ENCODE assay signal across 20 cellular contexts in the genomic region with DNA sequence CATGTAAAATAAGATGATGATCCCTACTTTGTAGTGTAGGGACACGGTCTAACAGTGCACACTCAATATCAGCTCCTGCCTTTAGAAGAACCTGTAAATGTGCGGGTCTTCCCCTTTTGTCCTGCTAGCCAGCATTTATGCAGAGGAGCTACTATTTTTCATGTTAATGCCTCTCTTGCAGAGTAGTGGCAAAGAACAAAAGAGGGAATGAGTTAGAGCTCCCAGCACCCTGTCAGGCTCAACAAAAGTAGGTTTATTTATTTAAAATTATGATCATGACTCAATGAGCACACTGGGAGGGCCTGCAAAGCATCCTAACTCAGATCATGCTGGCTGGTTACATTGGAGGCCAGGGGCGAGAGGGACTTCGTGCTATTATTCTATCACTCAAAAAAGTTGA.
"Had no signal": no experiment of that assay in that cellular context is flagged by ENCODE, and none has a peak within 500 bp of the region (broad histone marks: within the 10 kb centered on the region; RNA-seq: fewer than 3 reads in every experiment).

No MANE protein-coding gene starts in this region.

- H3K27ac ChIP-seq: ascending aorta, cardiac muscle cell, epithelial cell of prostate, left ventricle myocardium inferior, upper lobe of right lung had no signal

- H3K27me3 Mint-ChIP-seq: activated B cell treated with CpG ODN at 0.5 μM for 24 hours, memory B cell had no signal

- H3K9me3 ChIP-seq: ascending aorta, upper lobe of right lung had no signal

- ATAC-seq: activated CD8-positive, alpha-beta T cell treated with anti-CD3 and anti-CD28 coated beads, Interleukin-2, amount 10 ng/mL, durations not matched to agents 7 days and 5 days; activated T-cell treated with anti-CD3 and anti-CD28 coated beads, Interleukin-2, amount 50 U/mL, for 72 hours had no signal

- H3K27me3 ChIP-seq: ascending aorta, upper lobe of right lung had no signal

- H3K36me3 Mint-ChIP-seq: memory B cell had no signal

- H3K27ac Mint-ChIP-seq: activated B cell treated with CpG ODN at 0.5 μM for 24 hours; activated CD8-positive, alpha-beta T cell treated with anti-CD3 and anti-CD28 coated beads, Interleukin-2, amount 10 ng/mL, durations not matched to agents 7 days and 5 days; activated T-cell treated with anti-CD3 and anti-CD28 coated beads, Interleukin-2, amount 50 U/mL, for 72 hours; memory B cell; progenitor cell of endocrine pancreas; T-helper 2 cell treated with Interferon-gamma antibody and Interleukin-4, amounts not matched to agents 5 μg/mL and 100 μg/mL, for 36 hours had no signal

- H3K4me3 Mint-ChIP-seq: activated B cell treated with CpG ODN at 0.5 μM for 24 hours; activated CD8-positive, alpha-beta T cell treated with anti-CD3 and anti-CD28 coated beads, Interleukin-2, amount 10 ng/mL, durations not matched to agents 7 days and 5 days; activated T-cell treated with anti-CD3 and anti-CD28 coated beads, Interleukin-2, amount 50 U/mL, for 72 hours; memory B cell; T-helper 2 cell treated with Interferon-gamma antibody and Interleukin-4, amounts not matched to agents 5 μg/mL and 100 μg/mL, for 36 hours had no signal

- H3K36me3 ChIP-seq: ascending aorta, cardiac muscle cell, left ventricle myocardium inferior, upper lobe of right lung had no signal

- DNase-seq: activated B cell treated with CpG ODN at 0.5 μM for 24 hours; activated CD4-positive, alpha-beta T cell treated with anti-CD3 and anti-CD28 coated beads for 48 hours; activated CD8-positive, alpha-beta memory T cell treated with anti-CD3 and anti-CD28 coated beads, Interleukin-2, amount 50 U/mL, for 48 hours; activated CD8-positive, alpha-beta T cell treated with anti-CD3 and anti-CD28 coated beads, Interleukin-2, amount 10 ng/mL, durations not matched to agents 7 days and 5 days; activated effector memory CD4-positive, alpha-beta T cell treated with anti-CD3 and anti-CD28 coated beads, Interleukin-2, amount 50 U/mL, for 16 hours; activated naive CD4-positive, alpha-beta T cell treated with anti-CD3 and anti-CD28 coated beads, Interleukin-2, amount 50 U/mL, for 16 hours; activated T-cell treated with anti-CD3 and anti-CD28 coated beads, Interleukin-2, amount 50 U/mL, for 72 hours; foreskin fibroblast; left ventricle myocardium inferior; stimulated activated CD4-positive, alpha-beta T cell treated with anti-CD3 and anti-CD28 coated beads, Interleukin-12 subunit alpha, Interleukin-12 subunit beta, amount 100 ng/mL, for 4 hours; stimulated activated CD4-positive, alpha-beta T cell treated with anti-CD3 and anti-CD28 coated beads, Interleukin-1b, Interleukin-23, amount 100 ng/mL, for 48 hours; stimulated activated CD8-positive, alpha-beta memory T cell treated with anti-CD3 and anti-CD28 coated beads, Interleukin-4, amount 100 ng/mL, for 48 hours; stimulated activated naive CD4-positive, alpha-beta T cell; upper lobe of right lung had no signal

- H3K4me1 Mint-ChIP-seq: activated B cell treated with CpG ODN at 0.5 μM for 24 hours, memory B cell had no signal

- H3K4me3 ChIP-seq: ascending aorta, cardiac muscle cell, left ventricle myocardium inferior, upper lobe of right lung had no signal

- H3K4me1 ChIP-seq: ascending aorta, left ventricle myocardium inferior, upper lobe of right lung had no signal
